Comparison of ENCODE assay signal across 15 cellular contexts in genomic region chr12:106144847-106145246, GRCh38. TPM values are rescaled to one million over a fixed set of nuclear protein-coding genes. Genes with fewer than 3 reads are reported as not detected.
DNase-seq lines count a peak whose midpoint lies in the region; ATAC-seq, FAIRE-seq and TF ChIP-seq lines count a peak whose summit lies in the region.
"Had no signal": no experiment of that assay in that cellular context is flagged by ENCODE, and none has a peak within 500 bp of the region (broad histone marks: within the 10 kb centered on the region; RNA-seq: fewer than 3 reads in every experiment).

No MANE protein-coding gene starts in this region.

- H3K9me3 Mint-ChIP-seq in chondrocyte (ENCODE audit: low read depth) = no peaks in the 10 kb centered on the region
- H3K9me3 Mint-ChIP-seq: activated naive CD8-positive, alpha-beta T cell treated with anti-CD3 and anti-CD28 coated beads for 36 hours; CD8-positive, alpha-beta T cell; stimulated activated naive CD8-positive, alpha-beta T cell treated with anti-CD3 and anti-CD28 coated beads, Interleukin-15, Interleukin-2, amounts not matched to agents 100 ng/mL and 50 ng/mL, for 24 hours; T-helper 1 cell treated with Interleukin-12 subunit alpha and Interleukin-12 subunit beta and Interleukin-4 antibody, amounts not matched to agents 30 μg/mL and 1 μg/mL, for 36 hours had no signal

- peaks cover 73% of the 10 kb centered on the region for H3K4me1 Mint-ChIP-seq in chondrocyte (ENCODE audit: low read depth)
- H3K4me1 Mint-ChIP-seq: activated naive CD8-positive, alpha-beta T cell treated with anti-CD3 and anti-CD28 coated beads for 36 hours had no signal

- H3K27me3 Mint-ChIP-seq in chondrocyte (ENCODE audit: low read depth) = no peaks in the 10 kb centered on the region

- H3K36me3 ChIP-seq in KMS-11 (ENCODE audit: insufficient read depth) (no peaks in the 10 kb centered on the region), psoas muscle (ENCODE audit: insufficient read depth in 1 of 2, low read depth in 1 of 2) (no peaks in the 10 kb centered on the region), mucosa of descending colon (ENCODE audit: low read depth) (no peaks in the 10 kb centered on the region)

- no peak for DNase-seq in GM18507 (ENCODE audit: extremely low spot score, insufficient read length, low read depth)
- DNase-seq in chondrocyte (ENCODE audit: low spot score) = no peak
- DNase-seq in psoas muscle = no peak
- DNase-seq in mucosa of descending colon = no peak
- no peak for DNase-seq in activated CD4-positive, alpha-beta T cell treated with anti-CD3 and anti-CD28 coated beads, Interleukin-2, amount 50 U/mL, for 4 hours
- DNase-seq: activated CD4-positive, alpha-beta T cell treated with anti-CD3 and anti-CD28 coated beads for 1 hour; activated naive CD8-positive, alpha-beta T cell treated with anti-CD3 and anti-CD28 coated beads for 36 hours; CD8-positive, alpha-beta T cell; HCEC 1CT had no signal

- H3K9me3 ChIP-seq in psoas muscle (no peaks in the 10 kb centered on the region), mucosa of descending colon (no peaks in the 10 kb centered on the region)

- peak; percentile 9 for FAIRE-seq in GM18507 (lab: Jason Lieb, UNC)
- FAIRE-seq: colon had no signal

- WGBS in psoas muscle, 3 donors = 53 to 79% (median 70%) methylated on average over 2 of the region's 2 CpGs

- H3K27ac Mint-ChIP-seq in chondrocyte (ENCODE audit: unreplicated experiment) = peak overlapping the region; percentile 81
- H3K27ac Mint-ChIP-seq: activated naive CD8-positive, alpha-beta T cell treated with anti-CD3 and anti-CD28 coated beads for 36 hours; CD8-positive, alpha-beta T cell; stimulated activated naive CD8-positive, alpha-beta T cell treated with anti-CD3 and anti-CD28 coated beads, Interleukin-15, Interleukin-2, amounts not matched to agents 100 ng/mL and 50 ng/mL, for 24 hours; T-helper 1 cell treated with Interleukin-12 subunit alpha and Interleukin-12 subunit beta and Interleukin-4 antibody, amounts not matched to agents 30 μg/mL and 1 μg/mL, for 36 hours had no signal

- peaks cover 3% of the 10 kb centered on the region for H3K36me3 Mint-ChIP-seq in chondrocyte (ENCODE audit: low read depth)
- H3K36me3 Mint-ChIP-seq: activated naive CD8-positive, alpha-beta T cell treated with anti-CD3 and anti-CD28 coated beads for 36 hours; CD8-positive, alpha-beta T cell had no signal

- H3K27ac ChIP-seq in KMS-11 (peak overlapping the region; percentile 61), psoas muscle (peak overlapping the region; percentile 79)
- H3K27ac ChIP-seq: skin epidermis had no signal

- H3K4me3 Mint-ChIP-seq in chondrocyte (ENCODE audit: unreplicated experiment) = no peak overlapping the region
- H3K4me3 Mint-ChIP-seq: activated naive CD8-positive, alpha-beta T cell treated with anti-CD3 and anti-CD28 coated beads for 36 hours; CD8-positive, alpha-beta T cell; stimulated activated naive CD8-positive, alpha-beta T cell treated with anti-CD3 and anti-CD28 coated beads, Interleukin-15, Interleukin-2, amounts not matched to agents 100 ng/mL and 50 ng/mL, for 24 hours; T-helper 1 cell treated with Interleukin-12 subunit alpha and Interleukin-12 subunit beta and Interleukin-4 antibody, amounts not matched to agents 30 μg/mL and 1 μg/mL, for 36 hours had no signal

- no peak overlapping the region for H2AFZ ChIP-seq in KMS-11 (ENCODE audit: low read depth)

- H3K4me3 ChIP-seq in KMS-11 (IDR thresholded peaks at IDR 0.05; ENCODE audit: insufficient read depth, low read depth, low read length) (no peak overlapping the region), psoas muscle (no peak overlapping the region), mucosa of descending colon (no peak overlapping the region)
- H3K4me3 ChIP-seq: skin epidermis had no signal

- no peak for ATAC-seq in psoas muscle
- no peak for ATAC-seq in GM21576 (IDR thresholded peaks at IDR 0.05; ENCODE audit: unreplicated experiment)
- no peak for ATAC-seq in mucosa of descending colon
- ATAC-seq: CD8-positive, alpha-beta T cell had no signal

- peak overlapping the region; percentile 82 for H3K4me2 ChIP-seq in KMS-11

- intact Hi-C loops in psoas muscle (cut with DNase I) = no loop called here
- intact Hi-C loops in mucosa of descending colon (cut with DNase I, micrococcal nuclease) = loop anchor here in 1 of 2 donors (5.0 to 10.0 kb wide), 2 partner anchors 438 to 720 kb away; no protein-coding TSS in a partner anchor

- no peak for TF ChIP-seq CTCF in KMS-11 (conservative IDR thresholded peaks at IDR 0.05; ENCODE audit: low read depth, low read length)
- no peak for TF ChIP-seq CTCF in chondrocyte (IDR thresholded peaks at IDR 0.05)
- TF ChIP-seq CTCF in psoas muscle (IDR thresholded peaks at IDR 0.05) = no peak
- TF ChIP-seq CTCF in mucosa of descending colon (IDR thresholded peaks at IDR 0.05) = no peak

- H3K27me3 ChIP-seq in KMS-11 (ENCODE audit: insufficient read depth, low read depth) = no peaks in the 10 kb centered on the region
- no peaks in the 10 kb centered on the region for H3K27me3 ChIP-seq in psoas muscle (ENCODE audit: insufficient read depth in 3 of 3, low read length in 2 of 3)

- H3K9ac ChIP-seq in KMS-11 = no peak overlapping the region

- H3K4me1 ChIP-seq in KMS-11 (ENCODE audit: low read depth, poor library complexity, severe bottlenecking) = peaks cover 71% of the 10 kb centered on the region
- H3K4me1 ChIP-seq in psoas muscle = peaks cover 66% of the 10 kb centered on the region
- H3K4me1 ChIP-seq in mucosa of descending colon (ENCODE audit: low read depth) = peaks cover 4% of the 10 kb centered on the region

- peaks cover 11% of the 10 kb centered on the region for H3K79me2 ChIP-seq in KMS-11 (ENCODE audit: insufficient read depth, low read depth)

- H4K20me1 ChIP-seq in KMS-11 (ENCODE audit: insufficient read depth) = no peaks in the 10 kb centered on the region

RNA-seq across cellular contexts. Expression of gene NUAK1, which starts 6.1 kb away (rescaled TPM):
- total RNA-seq in chondrocyte = 78.1 to 81.4 TPM (median 78.5 TPM) in 3 replicates
- total RNA-seq in psoas muscle = 100 to 1,000 TPM in 1 of 4 donors, 10 to 100 TPM in 3; 19.8 to 102 (median 35.6) TPM
- polyA plus RNA-seq in psoas muscle = 10 to 100 TPM in 2 of 3 donors, 1 to 10 TPM in 1; 7.0 to 21.8 (median 10.2) TPM
- 1 to 10 TPM; 4.9 to 6.8 (median 5.4) TPM for total RNA-seq in mucosa of descending colon
- total RNA-seq: activated naive CD8-positive, alpha-beta T cell treated with anti-CD3 and anti-CD28 coated beads for 36 hours had no signal
